In the genomic region with DNA sequence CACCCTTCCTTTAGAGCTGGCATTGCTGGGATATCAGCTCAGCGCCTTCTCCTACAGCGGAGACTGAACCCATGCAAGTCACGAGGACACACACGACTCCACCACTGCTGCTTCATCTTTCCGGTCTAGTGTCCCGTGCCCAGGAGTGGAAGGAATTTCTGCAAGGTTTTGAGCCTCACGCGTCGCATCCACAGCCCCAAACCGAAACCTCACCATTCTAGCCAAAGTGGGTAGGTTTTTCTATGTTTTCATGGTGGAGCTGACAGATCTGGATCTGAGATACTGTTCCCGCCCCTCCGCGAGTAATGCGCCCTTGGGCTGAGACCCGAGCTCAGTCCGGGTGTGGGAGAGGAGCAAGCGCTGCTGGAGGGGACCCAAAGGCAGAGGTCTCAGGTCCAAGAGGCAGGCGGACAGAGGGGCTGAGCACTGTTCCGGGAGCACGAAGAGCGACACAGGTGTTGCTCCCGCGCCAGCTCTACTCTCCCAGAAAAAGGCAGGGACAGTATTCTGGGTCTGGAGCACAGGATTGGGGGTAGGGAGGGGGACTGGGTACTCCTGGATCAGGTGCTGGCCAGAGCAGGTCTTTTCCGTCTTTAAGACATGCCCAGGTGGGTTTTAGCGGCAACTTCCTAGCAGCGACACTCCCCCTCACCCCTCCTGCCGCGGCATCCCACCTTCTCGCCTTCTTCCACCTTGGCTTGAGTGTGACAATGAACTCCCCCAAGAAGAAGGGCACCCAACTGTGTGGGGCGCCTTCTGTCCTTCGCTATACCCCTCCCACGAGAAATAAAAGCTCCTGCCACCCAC, we compare ENCODE assay signal across 11 cellular contexts. TPM values are rescaled to one million over a fixed set of nuclear protein-coding genes. Genes with fewer than 3 reads are reported as not detected.
DNase-seq lines count a peak whose midpoint lies in the region; ATAC-seq, FAIRE-seq and TF ChIP-seq lines count a peak whose summit lies in the region.
"Had no signal": no experiment of that assay in that cellular context is flagged by ENCODE, and none has a peak within 500 bp of the region (broad histone marks: within the 10 kb centered on the region; RNA-seq: fewer than 3 reads in every experiment).

No MANE protein-coding gene starts in this region.

- CTCF ChIA-PET in HepG2 (lab: Yijun Ruan, JAX; ENCODE audit: low intra/inter-chr PET ratio, low total read pairs) = no interaction called here
- CTCF ChIA-PET in naive thymus-derived CD4-positive, alpha-beta T cell (lab: Charles Lee) = no interaction called here
- CTCF ChIA-PET in activated CD4-positive, alpha-beta memory T cell treated with anti-CD3 and anti-CD28 coated beads, Interleukin-2, amount 10 ng/mL, durations not matched to agents 7 days and 5 days (lab: Charles Lee) = no interaction called here

- H3K79me2 ChIP-seq in HepG2 (ENCODE audit: insufficient read depth, low read length) = no peaks in the 10 kb centered on the region

- H3K36me3 ChIP-seq in right lobe of liver (no peaks in the 10 kb centered on the region), HepG2 (replicated peaks in 1 of 2; ENCODE audit: control insufficient read depth in 1 of 2, insufficient read depth in 2 of 2, low read length in 2 of 2) (no peaks in the 10 kb centered on the region)
- no peaks in the 10 kb centered on the region for H3K36me3 ChIP-seq in naive thymus-derived CD4-positive, alpha-beta T cell (ENCODE audit: control insufficient read depth in 2 of 3, insufficient read depth in 3 of 3, low read length in 3 of 3)

- no peak overlapping the region for H3K4me3 ChIP-seq in right lobe of liver
- H3K4me3 ChIP-seq in HepG2 (replicated peaks in 1 of 3; ENCODE audit: insufficient read depth in 1 of 3, low read depth in 2 of 3, low read length in 3 of 3) = no peak overlapping the region
- peak overlapping the region; percentile 24 for H3K4me3 ChIP-seq in epithelial cell of proximal tubule (ENCODE audit: low read depth, low read length)
- no peak overlapping the region for H3K4me3 ChIP-seq in naive thymus-derived CD4-positive, alpha-beta T cell (ENCODE audit: low read length)

- 8% methylated on average over 18 of the region's 32 CpGs for WGBS in right lobe of liver (ENCODE audit: insufficient coverage, low coverage, low lambda C conversion rate, missing lambda C conversion rate)
- WGBS in HepG2 (ENCODE audit: low lambda C conversion rate) = 54% methylated on average over 23 of the region's 32 CpGs

- H3K36me3 Mint-ChIP-seq in naive thymus-derived CD4-positive, alpha-beta T cell = peaks cover 0 to 5% (median 3%) of the 10 kb centered on the region in 5 donors
- no peaks in the 10 kb centered on the region for H3K36me3 Mint-ChIP-seq in activated CD4-positive, alpha-beta memory T cell treated with anti-CD3 and anti-CD28 coated beads, Interleukin-2, amount 10 ng/mL, durations not matched to agents 7 days and 5 days (ENCODE audit: low read depth)
- H3K36me3 Mint-ChIP-seq: CD4-positive, CD25-positive, alpha-beta regulatory T cell had no signal

- H3K4me1 ChIP-seq in right lobe of liver (peaks cover 0 to 22% (median 0%) of the 10 kb centered on the region in 4 donors), HepG2 (ENCODE audit: insufficient read depth, low read length) (peaks cover 19% of the 10 kb centered on the region)
- no peaks in the 10 kb centered on the region for H3K4me1 ChIP-seq in naive thymus-derived CD4-positive, alpha-beta T cell (ENCODE audit: control insufficient read depth in 2 of 2, insufficient read depth in 2 of 2, low read length in 2 of 2)

- H3K27ac ChIP-seq in right lobe of liver = no peak overlapping the region
- no peak overlapping the region for H3K27ac ChIP-seq in HepG2 (ENCODE audit: extremely low read length, insufficient read depth, low read length)
- no peak overlapping the region for H3K27ac ChIP-seq in naive thymus-derived CD4-positive, alpha-beta T cell (ENCODE audit: low read depth, low read length)
- H3K27ac ChIP-seq: VCaP had no signal

- H3K4me1 Mint-ChIP-seq in naive thymus-derived CD4-positive, alpha-beta T cell = peaks cover 0 to 10% (median 6%) of the 10 kb centered on the region in 7 donors
- peaks cover 4% of the 10 kb centered on the region for H3K4me1 Mint-ChIP-seq in activated CD4-positive, alpha-beta memory T cell treated with anti-CD3 and anti-CD28 coated beads, Interleukin-2, amount 10 ng/mL, durations not matched to agents 7 days and 5 days

- DNase-seq in right lobe of liver (no peak), HepG2 (ENCODE audit: low spot score) (no peak), epithelial cell of proximal tubule (ENCODE audit: low read depth) (no peak), myocyte (ENCODE audit: low read depth) (peak; percentile 56), erythroblast (lab: John Stamatoyannopoulos, UW) (no peak), GOT3 (lab: John Stamatoyannopoulos, UW) (no peak)
- DNase-seq in naive thymus-derived CD4-positive, alpha-beta T cell = no peak
- no peak for DNase-seq in activated CD4-positive, alpha-beta memory T cell treated with anti-CD3 and anti-CD28 coated beads, Interleukin-2, amount 10 ng/mL, durations not matched to agents 7 days and 5 days
- DNase-seq: CD4-positive, CD25-positive, alpha-beta regulatory T cell had no signal

- H3K4me2 ChIP-seq in HepG2 (ENCODE audit: low read depth, low read length) = no peak overlapping the region

- TF ChIP-seq POLR2A in right lobe of liver (IDR thresholded peaks at IDR 0.05) (no peak), HepG2 (IDR thresholded peaks at IDR 0.05; ENCODE audit: insufficient read depth in 1 of 2, low read depth in 2 of 2, low read length in 2 of 2) (no peak), erythroblast (IDR thresholded peaks at IDR 0.05; ENCODE audit: low read length) (no peak)

- H3K4me3 Mint-ChIP-seq in naive thymus-derived CD4-positive, alpha-beta T cell = no peak overlapping the region
- no peak overlapping the region for H3K4me3 Mint-ChIP-seq in activated CD4-positive, alpha-beta memory T cell treated with anti-CD3 and anti-CD28 coated beads, Interleukin-2, amount 10 ng/mL, durations not matched to agents 7 days and 5 days
- H3K4me3 Mint-ChIP-seq: CD4-positive, CD25-positive, alpha-beta regulatory T cell had no signal

- in situ Hi-C loops in HepG2 (cut with HindIII; ENCODE audit: extremely low pct_ligation_motif_present, low pct_unique_long_range_greater_than_20kb) = no loop called here

- H3K27ac Mint-ChIP-seq in naive thymus-derived CD4-positive, alpha-beta T cell = no peak overlapping the region
- no peak overlapping the region for H3K27ac Mint-ChIP-seq in activated CD4-positive, alpha-beta memory T cell treated with anti-CD3 and anti-CD28 coated beads, Interleukin-2, amount 10 ng/mL, durations not matched to agents 7 days and 5 days
- H3K27ac Mint-ChIP-seq: CD4-positive, CD25-positive, alpha-beta regulatory T cell had no signal

- H3K27me3 Mint-ChIP-seq in naive thymus-derived CD4-positive, alpha-beta T cell = peaks cover 50 to 61% (median 56%) of the 10 kb centered on the region in 5 donors
- peaks cover 27% of the 10 kb centered on the region for H3K27me3 Mint-ChIP-seq in activated CD4-positive, alpha-beta memory T cell treated with anti-CD3 and anti-CD28 coated beads, Interleukin-2, amount 10 ng/mL, durations not matched to agents 7 days and 5 days

- no peak for TF ChIP-seq CTCF in right lobe of liver (IDR thresholded peaks at IDR 0.05)
- TF ChIP-seq CTCF in HepG2 (CRISPR knock-in tag; IDR thresholded peaks at IDR 0.05) = no peak
- no peak for TF ChIP-seq CTCF in epithelial cell of proximal tubule (conservative IDR thresholded peaks at IDR 0.05; ENCODE audit: low read depth, low read length)

- TF ChIP-seq EP300 in HepG2 (IDR thresholded peaks at IDR 0.05; ENCODE audit: low read depth in 2 of 2, low read length in 2 of 2) (no peak), HepG2 (CRISPR knock-in tag; IDR thresholded peaks at IDR 0.05; ENCODE audit: borderline replicate concordance) (no peak)

- peaks cover 0 to 14% (median 7%) of the 10 kb centered on the region in 11 donors for H3K9me3 Mint-ChIP-seq in naive thymus-derived CD4-positive, alpha-beta T cell
- H3K9me3 Mint-ChIP-seq in activated CD4-positive, alpha-beta memory T cell treated with anti-CD3 and anti-CD28 coated beads, Interleukin-2, amount 10 ng/mL, durations not matched to agents 7 days and 5 days = no peaks in the 10 kb centered on the region

- no peak for TF ChIP-seq RAD21 in HepG2 (CRISPR knock-in tag; IDR thresholded peaks at IDR 0.05)

- no peaks in the 10 kb centered on the region for H3K9me3 ChIP-seq in right lobe of liver
- H3K9me3 ChIP-seq in HepG2 (ENCODE audit: low read length) = no peaks in the 10 kb centered on the region
- peaks cover 0 to 10% (median 0%) of the 10 kb centered on the region in 3 experiments for H3K9me3 ChIP-seq in naive thymus-derived CD4-positive, alpha-beta T cell (ENCODE audit: control insufficient read depth in 2 of 3, low read length in 3 of 3)

- H4K20me1 ChIP-seq in HepG2 (ENCODE audit: insufficient read depth, low read length) = no peaks in the 10 kb centered on the region

- FAIRE-seq in HepG2 (lab: Jason Lieb, UNC) = no peak
- FAIRE-seq: islet of Langerhans had no signal

- H3K9ac ChIP-seq in HepG2 (ENCODE audit: insufficient read depth, low read depth, low read length) = no peak overlapping the region

- POLR2A ChIA-PET in HepG2 (lab: Yijun Ruan, JAX) = no interaction called here
- POLR2A ChIA-PET in naive thymus-derived CD4-positive, alpha-beta T cell (lab: Charles Lee) = no interaction called here
- POLR2A ChIA-PET in activated CD4-positive, alpha-beta memory T cell treated with anti-CD3 and anti-CD28 coated beads, Interleukin-2, amount 10 ng/mL, durations not matched to agents 7 days and 5 days (lab: Charles Lee) = no interaction called here

- H3K27me3 ChIP-seq in right lobe of liver (peaks cover 0 to 28% of the 10 kb centered on the region in 2 donors), HepG2 (ENCODE audit: control insufficient read depth in 1 of 2, insufficient read depth in 2 of 2, low read length in 2 of 2) (peaks cover 3 to 27% of the 10 kb centered on the region in 2 experiments; a peak in 2 of 5 replicates)
- H3K27me3 ChIP-seq in naive thymus-derived CD4-positive, alpha-beta T cell (ENCODE audit: control insufficient read depth in 2 of 2, insufficient read depth in 2 of 2, low read length in 2 of 2) = no peaks in the 10 kb centered on the region

- peak in 3 of 4 donors; percentile 14 to 36 (median 28) for ATAC-seq in right lobe of liver
- ATAC-seq in HepG2 = no peak
- ATAC-seq in naive thymus-derived CD4-positive, alpha-beta T cell = no peak

- intact Hi-C loops in right lobe of liver (cut with DNase I) (no loop called here), HepG2 (cut with micrococcal nuclease; ENCODE audit: unreplicated experiment) (no loop called here)
- intact Hi-C loops in naive thymus-derived CD4-positive, alpha-beta T cell (cut with micrococcal nuclease) = no loop called here

- BruUV-seq in HepG2 (replicated peaks; lab: Mats Ljungman, UMichigan) = no TSS peak

- H2AFZ ChIP-seq in HepG2 (ENCODE audit: low read length) = no peak overlapping the region

RNA-seq across cellular contexts. Expression of a gene that starts 1.9 kb away (rescaled TPM):
- total RNA-seq in right lobe of liver (not detected), HepG2 (2016; rRNA removed; fragmentation: Illumina TruSeq; extraction: Trizol) (not detected in 2 replicates), epithelial cell of proximal tubule (0.29 and 0.86 TPM in 2 replicates), myocyte (3.6 and 6.8 TPM in 2 replicates)
- not detected in 2 replicates for total RNA-seq in HepG2 (2016; cell fraction: cytosol; rRNA removed; fragmentation: Illumina TruSeq; extraction: Trizol; ENCODE audit: low read depth)
- not detected in 2 replicates for total RNA-seq in HepG2 (2016; cell fraction: insoluble cytoplasmic fraction; rRNA removed; fragmentation: Illumina TruSeq; extraction: Trizol)
- total RNA-seq in HepG2 (2016; cell fraction: membrane; rRNA removed; fragmentation: Illumina TruSeq; extraction: Trizol) = not detected in 2 replicates
- total RNA-seq in HepG2 (2016; cell fraction: nucleus; rRNA removed; fragmentation: Illumina TruSeq; extraction: Trizol) = not detected in 2 replicates
- polyA plus RNA-seq in HepG2 (2011; rRNA removed) = not detected in 2 replicates
- not detected in 2 replicates for polyA plus RNA-seq in HepG2 (2011; cell fraction: cytosol; rRNA removed)
- not detected in 2 replicates for polyA plus RNA-seq in HepG2 (2011; cell fraction: nucleus; rRNA removed)
- polyA plus RNA-seq in HepG2 (2012) = not detected in 2 replicates
- polyA plus RNA-seq in HepG2 (2016; cell fraction: cytosol; fragmentation: Illumina TruSeq; extraction: Trizol; ENCODE audit: low read depth) = not detected in 2 replicates
- polyA plus RNA-seq in HepG2 (2016; cell fraction: insoluble cytoplasmic fraction; fragmentation: Illumina TruSeq; extraction: Trizol; ENCODE audit: low read depth) = not detected in 2 replicates
- not detected in 2 replicates for polyA plus RNA-seq in HepG2 (2016; cell fraction: membrane; fragmentation: Illumina TruSeq; extraction: Trizol; ENCODE audit: low read depth)
- polyA plus RNA-seq in HepG2 (2016; cell fraction: nucleus; fragmentation: Illumina TruSeq; extraction: Trizol; ENCODE audit: insufficient read depth, low read depth) = not detected in 2 replicates
- polyA minus RNA-seq in HepG2 (2011; rRNA and poly(A)+ RNA removed; ENCODE audit: low replicate concordance) = not detected in 2 replicates
- not detected in 2 replicates for polyA minus RNA-seq in HepG2 (2011; cell fraction: cytosol; rRNA and poly(A)+ RNA removed)
- polyA minus RNA-seq in HepG2 (2011; cell fraction: nucleus; rRNA and poly(A)+ RNA removed) = not detected in 2 replicates
- 1.1 TPM for polyA plus RNA-seq in myocyte (2012)
- not detected for total RNA-seq in naive thymus-derived CD4-positive, alpha-beta T cell
- polyA plus RNA-seq in naive thymus-derived CD4-positive, alpha-beta T cell = not detected
- not detected for total RNA-seq in activated CD4-positive, alpha-beta memory T cell treated with anti-CD3 and anti-CD28 coated beads, Interleukin-2, amount 10 ng/mL, durations not matched to agents 7 days and 5 days
- total RNA-seq: CD4-positive, CD25-positive, alpha-beta regulatory T cell had no signal
- polyA plus RNA-seq: CD4-positive, CD25-positive, alpha-beta regulatory T cell had no signal

Comparison
In these comparisons a context has a peak if more than half of its experiments do, and no peak if none do; other contexts are left out.
1. ATAC-seq: peak in right lobe of liver (3 of 4); none in HepG2 (single experiment) and naive thymus-derived CD4-positive, alpha-beta T cell (single experiment).